17 cellular contexts compared by ENCODE assay signal in genomic region chr5:74334434-74335364, GRCh38.
"Had no signal": no experiment of that assay in that cellular context is flagged by ENCODE, and none has a peak within 500 bp of the region (broad histone marks: within the 10 kb centered on the region; RNA-seq: fewer than 3 reads in every experiment).

No MANE protein-coding gene starts in this region.

- ATAC-seq: activated T-cell treated with anti-CD3 and anti-CD28 coated beads, Interleukin-2, amount 50 U/mL, for 4 hours; gastrocnemius medialis; T-helper 17 cell had no signal

- H3K9ac ChIP-seq: neural progenitor cell had no signal

- H3K4me2 ChIP-seq: neural progenitor cell had no signal

- H3K36me3 ChIP-seq: cardiac muscle cell, gastrocnemius medialis, heart right ventricle, left ventricle myocardium inferior, neural progenitor cell, ovary had no signal

- H3K4me1 ChIP-seq: left ventricle myocardium inferior had no signal

- DNase-seq: activated CD4-positive, alpha-beta T cell treated with anti-CD3 and anti-CD28 coated beads, Interleukin-2, amount 50 U/mL, for 48 hours; activated CD4-positive, CD25-positive, alpha-beta regulatory T cell treated with anti-CD3 and anti-CD28 coated beads, Interleukin-2, amount 50 U/mL, for 72 hours; activated effector memory CD4-positive, alpha-beta T cell treated with anti-CD3 and anti-CD28 coated beads, Interleukin-2, amount 50 U/mL, for 16 hours; activated naive CD8-positive, alpha-beta T cell treated with anti-CD3 and anti-CD28 coated beads, Interleukin-2, amount 10 ng/mL, durations not matched to agents 7 days and 5 days; activated T-cell treated with anti-CD3 and anti-CD28 coated beads, Interleukin-2, amount 50 U/mL, for 4 hours; aorta; gastrocnemius medialis; heart right ventricle; left ventricle myocardium inferior; ovary; retina; T-helper 17 cell had no signal

- H3K9me3 ChIP-seq: gastrocnemius medialis, left ventricle myocardium inferior, ovary had no signal

- H3K4me1 Mint-ChIP-seq: activated naive CD8-positive, alpha-beta T cell treated with anti-CD3 and anti-CD28 coated beads, Interleukin-2, amount 10 ng/mL, durations not matched to agents 7 days and 5 days; memory B cell had no signal

- H3K27ac Mint-ChIP-seq: activated naive CD8-positive, alpha-beta T cell treated with anti-CD3 and anti-CD28 coated beads, Interleukin-2, amount 10 ng/mL, durations not matched to agents 7 days and 5 days; memory B cell; neural progenitor cell; T-helper 17 cell had no signal

- FAIRE-seq: islet of Langerhans, urothelium cell line had no signal

- H2AFZ ChIP-seq: neural progenitor cell had no signal

- H3K4me3 Mint-ChIP-seq: activated naive CD8-positive, alpha-beta T cell treated with anti-CD3 and anti-CD28 coated beads, Interleukin-2, amount 10 ng/mL, durations not matched to agents 7 days and 5 days; activated T-cell treated with anti-CD3 and anti-CD28 coated beads, Interleukin-2, amount 50 U/mL, for 4 hours; memory B cell; neural progenitor cell; T-helper 17 cell had no signal

- H3K27ac ChIP-seq: cardiac muscle cell, heart right ventricle, left ventricle myocardium inferior, neural progenitor cell, ovary had no signal

- H3K9me3 Mint-ChIP-seq: activated naive CD8-positive, alpha-beta T cell treated with anti-CD3 and anti-CD28 coated beads, Interleukin-2, amount 10 ng/mL, durations not matched to agents 7 days and 5 days; activated T-cell treated with anti-CD3 and anti-CD28 coated beads, Interleukin-2, amount 50 U/mL, for 4 hours; memory B cell; neural progenitor cell had no signal

- H3K27me3 ChIP-seq: cardiac muscle cell, gastrocnemius medialis, heart right ventricle, neural progenitor cell, ovary had no signal

- H3K4me3 ChIP-seq: cardiac muscle cell, gastrocnemius medialis, heart right ventricle, left ventricle myocardium inferior, neural progenitor cell, ovary had no signal

- H3K36me3 Mint-ChIP-seq: activated naive CD8-positive, alpha-beta T cell treated with anti-CD3 and anti-CD28 coated beads, Interleukin-2, amount 10 ng/mL, durations not matched to agents 7 days and 5 days; memory B cell; neural progenitor cell had no signal
